9 cellular contexts compared by ENCODE assay signal in genomic region chr12:119179335-119180021, GRCh38. TPM values are rescaled to one million over a fixed set of nuclear protein-coding genes. Genes with fewer than 3 reads are reported as not detected.
DNase-seq lines count a peak whose midpoint lies in the region; ATAC-seq and TF ChIP-seq lines count a peak whose summit lies in the region.
"Had no signal": no experiment of that assay in that cellular context is flagged by ENCODE, and none has a peak within 500 bp of the region (broad histone marks: within the 10 kb centered on the region; RNA-seq: fewer than 3 reads in every experiment).

No MANE protein-coding gene starts in this region.

- peak overlapping the region; percentile 98 for H3K27ac Mint-ChIP-seq in chondrocyte (ENCODE audit: unreplicated experiment)
- H3K27ac Mint-ChIP-seq in activated CD4-positive, alpha-beta T cell treated with anti-CD3 and anti-CD28 coated beads, Interleukin-2, amount 10 ng/mL, durations not matched to agents 7 days and 5 days: no peak overlapping the region
- H3K27ac Mint-ChIP-seq in activated CD8-positive, alpha-beta T cell treated with anti-CD3 and anti-CD28 coated beads, Interleukin-2, amount 10 ng/mL, durations not matched to agents 7 days and 5 days: no peak overlapping the region
- H3K27ac Mint-ChIP-seq: activated naive CD4-positive, alpha-beta T cell treated with anti-CD3 and anti-CD28 coated beads, Interleukin-2, amount 50 U/mL, for 24 hours had no signal

- peak overlapping the region; percentile 90 for H3K4me3 Mint-ChIP-seq in chondrocyte (ENCODE audit: unreplicated experiment)
- H3K4me3 Mint-ChIP-seq in activated CD4-positive, alpha-beta T cell treated with anti-CD3 and anti-CD28 coated beads, Interleukin-2, amount 10 ng/mL, durations not matched to agents 7 days and 5 days: no peak overlapping the region
- no peak overlapping the region for H3K4me3 Mint-ChIP-seq in activated CD8-positive, alpha-beta T cell treated with anti-CD3 and anti-CD28 coated beads, Interleukin-2, amount 10 ng/mL, durations not matched to agents 7 days and 5 days
- H3K4me3 Mint-ChIP-seq: activated naive CD4-positive, alpha-beta T cell treated with anti-CD3 and anti-CD28 coated beads, Interleukin-2, amount 50 U/mL, for 24 hours had no signal

- TF ChIP-seq CTCF in chondrocyte (IDR thresholded peaks at IDR 0.05) (no peak), left lung (IDR thresholded peaks at IDR 0.05) (no peak), transverse colon (IDR thresholded peaks at IDR 0.05) (no peak)

- H3K4me3 ChIP-seq in left lung (peak overlapping the region; percentile 62 to 67), transverse colon (peak overlapping the region; percentile 42 to 61 (median 54))

- H3K36me3 ChIP-seq in left lung: no peaks in the 10 kb centered on the region
- no peaks in the 10 kb centered on the region for H3K36me3 ChIP-seq in transverse colon

- in situ Hi-C loops in transverse colon (cut with MboI; ENCODE audit: low pct_ligation_motif_present in 1 of 4, low pct_unique_long_range_greater_than_20kb in 1 of 4, low sequenced_read_pairs in 3 of 4): no loop called here

- H3K4me1 ChIP-seq in left lung (peaks cover 5 to 39% of the 10 kb centered on the region in 2 donors), transverse colon (peaks cover 0 to 6% (median 2%) of the 10 kb centered on the region in 4 donors)

- ATAC-seq in left lung (peak; percentile 57), GM18498 (IDR thresholded peaks at IDR 0.05; ENCODE audit: unreplicated experiment) (no peak), GM18868 (IDR thresholded peaks at IDR 0.05; ENCODE audit: unreplicated experiment) (no peak)
- ATAC-seq in activated CD8-positive, alpha-beta T cell treated with anti-CD3 and anti-CD28 coated beads, Interleukin-2, amount 10 ng/mL, durations not matched to agents 7 days and 5 days: no peak

- H3K9me3 ChIP-seq in left lung (no peaks in the 10 kb centered on the region), transverse colon (no peaks in the 10 kb centered on the region)

- H3K9me3 Mint-ChIP-seq in chondrocyte (ENCODE audit: low read depth): no peaks in the 10 kb centered on the region
- no peaks in the 10 kb centered on the region for H3K9me3 Mint-ChIP-seq in activated CD4-positive, alpha-beta T cell treated with anti-CD3 and anti-CD28 coated beads, Interleukin-2, amount 10 ng/mL, durations not matched to agents 7 days and 5 days
- H3K9me3 Mint-ChIP-seq in activated CD8-positive, alpha-beta T cell treated with anti-CD3 and anti-CD28 coated beads, Interleukin-2, amount 10 ng/mL, durations not matched to agents 7 days and 5 days (ENCODE audit: insufficient read depth): no peaks in the 10 kb centered on the region
- H3K9me3 Mint-ChIP-seq: activated naive CD4-positive, alpha-beta T cell treated with anti-CD3 and anti-CD28 coated beads, Interleukin-2, amount 50 U/mL, for 24 hours had no signal

- peaks cover 0 to 10% of the 10 kb centered on the region in 2 donors for H3K27me3 ChIP-seq in left lung
- H3K27me3 ChIP-seq in transverse colon: peaks cover 9% of the 10 kb centered on the region

- DNase-seq in HuH-7.5 (ENCODE audit: low spot score): peak; percentile 49
- DNase-seq in chondrocyte (ENCODE audit: low spot score): no peak
- DNase-seq in left lung: peak; percentile 60 to 61
- no peak for DNase-seq in transverse colon
- no peak for DNase-seq in activated CD4-positive, alpha-beta T cell treated with anti-CD3 and anti-CD28 coated beads, Interleukin-2, amount 10 ng/mL, durations not matched to agents 7 days and 5 days
- no peak for DNase-seq in activated CD8-positive, alpha-beta T cell treated with anti-CD3 and anti-CD28 coated beads, Interleukin-2, amount 10 ng/mL, durations not matched to agents 7 days and 5 days

- H3K27me3 Mint-ChIP-seq in chondrocyte (ENCODE audit: low read depth): no peaks in the 10 kb centered on the region
- H3K27me3 Mint-ChIP-seq in activated CD4-positive, alpha-beta T cell treated with anti-CD3 and anti-CD28 coated beads, Interleukin-2, amount 10 ng/mL, durations not matched to agents 7 days and 5 days: no peaks in the 10 kb centered on the region
- peaks cover 3% of the 10 kb centered on the region for H3K27me3 Mint-ChIP-seq in activated CD8-positive, alpha-beta T cell treated with anti-CD3 and anti-CD28 coated beads, Interleukin-2, amount 10 ng/mL, durations not matched to agents 7 days and 5 days (ENCODE audit: low read depth)

- 0 to 49% methylated on average over 2 to 18 of the region's 18 CpGs for WGBS in transverse colon (ENCODE audit: low coverage in 1 of 2), 2 donors

- peaks cover 1% of the 10 kb centered on the region for H3K36me3 Mint-ChIP-seq in chondrocyte (ENCODE audit: low read depth)
- H3K36me3 Mint-ChIP-seq in activated CD4-positive, alpha-beta T cell treated with anti-CD3 and anti-CD28 coated beads, Interleukin-2, amount 10 ng/mL, durations not matched to agents 7 days and 5 days (ENCODE audit: low read depth): no peaks in the 10 kb centered on the region
- no peaks in the 10 kb centered on the region for H3K36me3 Mint-ChIP-seq in activated CD8-positive, alpha-beta T cell treated with anti-CD3 and anti-CD28 coated beads, Interleukin-2, amount 10 ng/mL, durations not matched to agents 7 days and 5 days (ENCODE audit: low read depth)
- H3K36me3 Mint-ChIP-seq: activated naive CD4-positive, alpha-beta T cell treated with anti-CD3 and anti-CD28 coated beads, Interleukin-2, amount 50 U/mL, for 24 hours had no signal

- TF ChIP-seq EP300 in transverse colon (IDR thresholded peaks at IDR 0.05; ENCODE audit: low read depth): no peak

- peak overlapping the region; percentile 87 to 94 for H3K27ac ChIP-seq in left lung
- peak overlapping the region; percentile 88 to 95 (median 90) for H3K27ac ChIP-seq in transverse colon

- intact Hi-C loops in left lung (cut with DNase I) (no loop called here), transverse colon (cut with DNase I; ENCODE audit: low total_unique reads) (no loop called here)

- peaks cover 70% of the 10 kb centered on the region for H3K4me1 Mint-ChIP-seq in chondrocyte (ENCODE audit: low read depth)
- no peaks in the 10 kb centered on the region for H3K4me1 Mint-ChIP-seq in activated CD4-positive, alpha-beta T cell treated with anti-CD3 and anti-CD28 coated beads, Interleukin-2, amount 10 ng/mL, durations not matched to agents 7 days and 5 days
- H3K4me1 Mint-ChIP-seq in activated CD8-positive, alpha-beta T cell treated with anti-CD3 and anti-CD28 coated beads, Interleukin-2, amount 10 ng/mL, durations not matched to agents 7 days and 5 days (ENCODE audit: low read depth): no peaks in the 10 kb centered on the region
- H3K4me1 Mint-ChIP-seq: activated naive CD4-positive, alpha-beta T cell treated with anti-CD3 and anti-CD28 coated beads, Interleukin-2, amount 50 U/mL, for 24 hours had no signal

- no peak for TF ChIP-seq POLR2A in transverse colon (IDR thresholded peaks at IDR 0.05)

- CTCF ChIA-PET in activated CD4-positive, alpha-beta T cell treated with anti-CD3 and anti-CD28 coated beads, Interleukin-2, amount 10 ng/mL, durations not matched to agents 7 days and 5 days (lab: Charles Lee): no interaction called here
- CTCF ChIA-PET in activated CD8-positive, alpha-beta T cell treated with anti-CD3 and anti-CD28 coated beads, Interleukin-2, amount 10 ng/mL, durations not matched to agents 7 days and 5 days (lab: Charles Lee): no interaction called here

- POLR2A ChIA-PET in activated CD4-positive, alpha-beta T cell treated with anti-CD3 and anti-CD28 coated beads, Interleukin-2, amount 10 ng/mL, durations not matched to agents 7 days and 5 days (lab: Charles Lee): no interaction called here
- POLR2A ChIA-PET in activated CD8-positive, alpha-beta T cell treated with anti-CD3 and anti-CD28 coated beads, Interleukin-2, amount 10 ng/mL, durations not matched to agents 7 days and 5 days (lab: Charles Lee): no interaction called here

RNA-seq across cellular contexts. Expression of gene HSPB8, which starts 0.7 kb away (rescaled TPM):
- total RNA-seq in chondrocyte (14.2 to 31.3 TPM (median 29.4 TPM) in 3 replicates), left lung (10 to 100 TPM; 64.1 to 68.6 TPM), transverse colon (10 to 100 TPM; 42.7 to 59.8 (median 51.9) TPM)
- not detected for total RNA-seq in activated CD4-positive, alpha-beta T cell treated with anti-CD3 and anti-CD28 coated beads, Interleukin-2, amount 10 ng/mL, durations not matched to agents 7 days and 5 days
- not detected for total RNA-seq in activated CD8-positive, alpha-beta T cell treated with anti-CD3 and anti-CD28 coated beads, Interleukin-2, amount 10 ng/mL, durations not matched to agents 7 days and 5 days

Comparison
In these comparisons a context has a peak if more than half of its experiments do, and no peak if none do; other contexts are left out.
1. DNase-seq: peak in HuH-7.5 (single experiment) and left lung (2 of 2); none in chondrocyte (single experiment), transverse colon (single experiment), activated CD4-positive, alpha-beta T cell treated with anti-CD3 and anti-CD28 coated beads, Interleukin-2, amount 10 ng/mL, durations not matched to agents 7 days and 5 days (single experiment) and activated CD8-positive, alpha-beta T cell treated with anti-CD3 and anti-CD28 coated beads, Interleukin-2, amount 10 ng/mL, durations not matched to agents 7 days and 5 days (single experiment).
2. RNA of gene HSPB8, which starts 0.7 kb away (total RNA-seq): 64.1 to 68.6 TPM in left lung, 42.7 to 59.8 TPM in transverse colon and 14.2 to 31.3 TPM in chondrocyte; not detected in activated CD4-positive, alpha-beta T cell treated with anti-CD3 and anti-CD28 coated beads, Interleukin-2, amount 10 ng/mL, durations not matched to agents 7 days and 5 days and not detected in activated CD8-positive, alpha-beta T cell treated with anti-CD3 and anti-CD28 coated beads, Interleukin-2, amount 10 ng/mL, durations not matched to agents 7 days and 5 days; every median in the first group is over 10 times any median in the second.